In genomic region chr5:143685416-143685815, GRCh38 we compare ENCODE assay signal across 14 cellular contexts.
DNase-seq lines count a peak whose midpoint lies in the region; TF ChIP-seq lines count a peak whose summit lies in the region.
"Had no signal": no experiment of that assay in that cellular context is flagged by ENCODE, and none has a peak within 500 bp of the region (broad histone marks: within the 10 kb centered on the region; RNA-seq: fewer than 3 reads in every experiment).

No MANE protein-coding gene starts in this region.

- H3K9me3 ChIP-seq in left ventricle myocardium inferior (replicated peaks) (peaks cover 16% of the 10 kb centered on the region), right atrium auricular region (peaks cover 0 to 12% of the 10 kb centered on the region in 2 donors)
- H3K9me3 ChIP-seq: colonic mucosa, sigmoid colon had no signal

- no peak overlapping the region for H3K4me3 ChIP-seq in left ventricle myocardium inferior
- no peak overlapping the region for H3K4me3 ChIP-seq in right atrium auricular region
- H3K4me3 ChIP-seq in fibroblast of villous mesenchyme (ENCODE audit: low read depth, low read length) = no peak overlapping the region
- H3K4me3 ChIP-seq: BLaER1, colonic mucosa, sigmoid colon, tibial artery had no signal

- no peaks in the 10 kb centered on the region for H3K27me3 ChIP-seq in left ventricle myocardium inferior (ENCODE audit: low read depth)
- H3K27me3 ChIP-seq in right atrium auricular region = no peaks in the 10 kb centered on the region
- H3K27me3 ChIP-seq: BLaER1, colonic mucosa, sigmoid colon, tibial artery had no signal

- DNase-seq in left ventricle myocardium inferior (no peak), right atrium auricular region (ENCODE audit: low spot score) (no peak), fibroblast of villous mesenchyme (ENCODE audit: low read depth) (peak; percentile 24), cortex of kidney (lab: John Stamatoyannopoulos, UW) (no peak), NCI-H748 treated with DMSO at 0.1 percent for 48 hours (lab: John Stamatoyannopoulos, UW) (no peak), NCI-H1694 treated with DMSO at 0.1 percent for 48 hours (lab: John Stamatoyannopoulos, UW) (no peak)
- no peak for DNase-seq in stimulated activated CD4-positive, alpha-beta T cell treated with anti-CD3 and anti-CD28 coated beads, Interleukin-2, amount 100 ng/mL, for 48 hours
- DNase-seq: activated CD4-positive, alpha-beta T cell treated with anti-CD3 and anti-CD28 coated beads, Interleukin-2, amount 10 ng/mL, durations not matched to agents 24 days and 14 days; colonic mucosa; NCI-H510A; sigmoid colon; tibial artery had no signal

- H3K36me3 ChIP-seq in left ventricle myocardium inferior = no peaks in the 10 kb centered on the region
- H3K36me3 ChIP-seq in right atrium auricular region = no peaks in the 10 kb centered on the region
- H3K36me3 ChIP-seq: BLaER1, colonic mucosa, sigmoid colon, tibial artery had no signal

- intact Hi-C loops in left ventricle myocardium inferior (cut with micrococcal nuclease) = no loop called here

- peak; percentile 50 for TF ChIP-seq CTCF in left ventricle myocardium inferior (IDR thresholded peaks at IDR 0.05; ENCODE audit: borderline replicate concordance)
- TF ChIP-seq CTCF in right atrium auricular region (IDR thresholded peaks at IDR 0.05) = peak in 1 of 2 donors; percentile 45
- peak; percentile 78 for TF ChIP-seq CTCF in VCaP (conservative IDR thresholded peaks at IDR 0.05)
- peak; percentile 42 for TF ChIP-seq CTCF in fibroblast of villous mesenchyme (IDR thresholded peaks at IDR 0.05; ENCODE audit: insufficient read depth, low read depth, low read length)

- H3K4me1 ChIP-seq in left ventricle myocardium inferior (peaks cover 27% of the 10 kb centered on the region), right atrium auricular region (peaks cover 0 to 16% of the 10 kb centered on the region in 2 donors)
- H3K4me1 ChIP-seq: BLaER1, colonic mucosa, tibial artery had no signal

- H3K27ac ChIP-seq in left ventricle myocardium inferior (replicated peaks) (no peak overlapping the region), right atrium auricular region (no peak overlapping the region), VCaP (no peak overlapping the region)
- H3K27ac ChIP-seq: BLaER1, colonic mucosa, sigmoid colon, tibial artery had no signal
